15 cellular contexts compared by ENCODE assay signal in the genomic region with DNA sequence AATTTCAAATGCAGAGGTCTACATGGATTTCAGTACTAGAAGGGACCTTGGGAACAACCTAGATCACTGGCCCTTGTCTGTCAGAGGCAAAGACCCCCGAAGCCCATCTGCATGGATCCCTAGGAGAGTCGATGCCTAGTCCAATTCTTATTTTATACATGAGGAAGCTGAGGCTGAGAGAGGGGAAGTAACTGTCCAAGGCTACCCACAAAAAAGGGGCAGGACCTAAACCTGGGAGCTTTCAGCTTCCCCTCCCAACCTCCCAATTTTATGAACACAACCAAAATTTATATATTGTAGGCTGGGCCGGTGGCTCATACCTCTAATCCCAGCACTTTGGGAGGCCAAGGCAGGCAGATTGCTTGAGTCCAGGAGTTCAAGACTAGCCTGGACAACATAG.
DNase-seq lines count a peak whose midpoint lies in the region; ATAC-seq and TF ChIP-seq lines count a peak whose summit lies in the region.
"Had no signal": no experiment of that assay in that cellular context is flagged by ENCODE, and none has a peak within 500 bp of the region (broad histone marks: within the 10 kb centered on the region; RNA-seq: fewer than 3 reads in every experiment).

No MANE protein-coding gene starts in this region.

- H3K36me3 ChIP-seq in endodermal cell (ENCODE audit: control insufficient read depth, insufficient read depth, low read length), result no peaks in the 10 kb centered on the region
- H3K36me3 ChIP-seq: MG63, SJSA1, tibial artery had no signal

- H3K4me1 ChIP-seq in endodermal cell (ENCODE audit: control insufficient read depth, insufficient read depth, low read length), result no peaks in the 10 kb centered on the region
- H3K4me1 ChIP-seq: tibial artery had no signal

- no peak overlapping the region for H3K27ac ChIP-seq in endodermal cell (ENCODE audit: low read depth, low read length)
- H3K27ac ChIP-seq: SJSA1, tibial artery had no signal

- no peak overlapping the region for H3K4me3 ChIP-seq in endodermal cell (ENCODE audit: low read length)
- H3K4me3 ChIP-seq: MG63, mucosa of descending colon, SJSA1, tibial artery had no signal

- H3K27ac Mint-ChIP-seq in activated naive CD4-positive, alpha-beta T cell treated with anti-CD3 and anti-CD28 coated beads, Interleukin-2, amount 50 U/mL, for 72 hours, result peak overlapping the region; percentile 37 to 89
- peak overlapping the region; percentile 91 for H3K27ac Mint-ChIP-seq in stimulated activated effector memory CD8-positive, alpha-beta T cell treated with anti-CD3 and anti-CD28 coated beads, Interleukin-12 subunit alpha, Interleukin-12 subunit beta, amount 100 ng/mL, for 72 hours
- no peak overlapping the region for H3K27ac Mint-ChIP-seq in endodermal cell

- no peaks in the 10 kb centered on the region for H3K27me3 Mint-ChIP-seq in endodermal cell (ENCODE audit: insufficient read depth)

- H3K9me3 ChIP-seq in endodermal cell (ENCODE audit: control insufficient read depth, low read length), result no peaks in the 10 kb centered on the region
- H3K9me3 ChIP-seq: MG63, mucosa of descending colon, SJSA1, tibial artery had no signal

- TF ChIP-seq CTCF in endodermal cell (conservative IDR thresholded peaks at IDR 0.05), result no peak

- H3K9me3 Mint-ChIP-seq in activated naive CD4-positive, alpha-beta T cell treated with anti-CD3 and anti-CD28 coated beads, Interleukin-2, amount 50 U/mL, for 72 hours, result no peaks in the 10 kb centered on the region
- no peaks in the 10 kb centered on the region for H3K9me3 Mint-ChIP-seq in stimulated activated effector memory CD8-positive, alpha-beta T cell treated with anti-CD3 and anti-CD28 coated beads, Interleukin-12 subunit alpha, Interleukin-12 subunit beta, amount 100 ng/mL, for 72 hours
- no peaks in the 10 kb centered on the region for H3K9me3 Mint-ChIP-seq in endodermal cell

- H3K4me1 Mint-ChIP-seq in stimulated activated effector memory CD8-positive, alpha-beta T cell treated with anti-CD3 and anti-CD28 coated beads, Interleukin-12 subunit alpha, Interleukin-12 subunit beta, amount 100 ng/mL, for 72 hours, result peaks cover 80% of the 10 kb centered on the region
- no peaks in the 10 kb centered on the region for H3K4me1 Mint-ChIP-seq in endodermal cell

- WGBS in endodermal cell (ENCODE audit: insufficient coverage in 1 of 2, insufficient read length in 1 of 2), 2 experiments, result 89 to 96% methylated on average over 3 of the region's 3 CpGs

- H3K27me3 ChIP-seq in endodermal cell (ENCODE audit: control insufficient read depth, insufficient read depth, low read length, poor library complexity, severe bottlenecking), result no peaks in the 10 kb centered on the region
- H3K27me3 ChIP-seq: MG63, SJSA1, tibial artery had no signal

- peaks cover 0 to 9% of the 10 kb centered on the region in 2 donors for H3K36me3 Mint-ChIP-seq in activated naive CD4-positive, alpha-beta T cell treated with anti-CD3 and anti-CD28 coated beads, Interleukin-2, amount 50 U/mL, for 72 hours
- H3K36me3 Mint-ChIP-seq in stimulated activated effector memory CD8-positive, alpha-beta T cell treated with anti-CD3 and anti-CD28 coated beads, Interleukin-12 subunit alpha, Interleukin-12 subunit beta, amount 100 ng/mL, for 72 hours, result peaks cover 34% of the 10 kb centered on the region
- H3K36me3 Mint-ChIP-seq in endodermal cell (ENCODE audit: low read depth), result no peaks in the 10 kb centered on the region

- DNase-seq in activated effector memory CD4-positive, alpha-beta T cell treated with anti-CD3 and anti-CD28 coated beads, Interleukin-2, amount 50 U/mL, for 16 hours, result peak; percentile 33
- no peak for DNase-seq in activated effector memory CD4-positive, alpha-beta T cell treated with Interleukin-2 at 50 U/mL for 16 hours
- DNase-seq in NOMO-1 treated with DMSO at 0.1 percent for 48 hours (lab: John Stamatoyannopoulos, UW; ENCODE audit: unreplicated experiment) (peak; percentile 71), endodermal cell (no peak)
- DNase-seq in activated naive CD4-positive, alpha-beta T cell treated with anti-CD3 and anti-CD28 coated beads, Interleukin-2, amount 50 U/mL, for 72 hours (ENCODE audit: low spot score in 2 of 2), result no peak
- DNase-seq in stimulated activated effector memory CD8-positive, alpha-beta T cell treated with anti-CD3 and anti-CD28 coated beads, Interleukin-12 subunit alpha, Interleukin-12 subunit beta, amount 100 ng/mL, for 72 hours (ENCODE audit: low spot score in 2 of 2), result no peak
- DNase-seq: activated CD4-positive, CD25-positive, alpha-beta regulatory T cell; DMS79; foreskin melanocyte; MG63; mucosa of descending colon; tibial artery had no signal

- H3K9ac ChIP-seq in endodermal cell (ENCODE audit: extremely low read depth, low read length, poor library complexity, severe bottlenecking), result no peak overlapping the region

- peak; percentile 6 to 12 for ATAC-seq in activated naive CD4-positive, alpha-beta T cell treated with anti-CD3 and anti-CD28 coated beads, Interleukin-2, amount 50 U/mL, for 72 hours
- ATAC-seq in stimulated activated effector memory CD8-positive, alpha-beta T cell treated with anti-CD3 and anti-CD28 coated beads, Interleukin-12 subunit alpha, Interleukin-12 subunit beta, amount 100 ng/mL, for 72 hours, result no peak
- ATAC-seq in GM18861 (IDR thresholded peaks at IDR 0.05; ENCODE audit: unreplicated experiment), result no peak
- no peak for ATAC-seq in HG02884 (IDR thresholded peaks at IDR 0.05; ENCODE audit: unreplicated experiment)

- peak overlapping the region; percentile 61 for H3K4me3 Mint-ChIP-seq in stimulated activated effector memory CD8-positive, alpha-beta T cell treated with anti-CD3 and anti-CD28 coated beads, Interleukin-12 subunit alpha, Interleukin-12 subunit beta, amount 100 ng/mL, for 72 hours
- no peak overlapping the region for H3K4me3 Mint-ChIP-seq in endodermal cell

Comparison
In these comparisons a context has a peak if more than half of its experiments do, and no peak if none do; other contexts are left out.
1. DNase-seq: peak in activated effector memory CD4-positive, alpha-beta T cell treated with anti-CD3 and anti-CD28 coated beads, Interleukin-2, amount 50 U/mL, for 16 hours (single experiment) and NOMO-1 treated with DMSO at 0.1 percent for 48 hours (single experiment); none in activated effector memory CD4-positive, alpha-beta T cell treated with Interleukin-2 at 50 U/mL for 16 hours (single experiment), activated naive CD4-positive, alpha-beta T cell treated with anti-CD3 and anti-CD28 coated beads, Interleukin-2, amount 50 U/mL, for 72 hours (0 of 2), stimulated activated effector memory CD8-positive, alpha-beta T cell treated with anti-CD3 and anti-CD28 coated beads, Interleukin-12 subunit alpha, Interleukin-12 subunit beta, amount 100 ng/mL, for 72 hours (0 of 2) and endodermal cell (single experiment).
2. ATAC-seq: peak in activated naive CD4-positive, alpha-beta T cell treated with anti-CD3 and anti-CD28 coated beads, Interleukin-2, amount 50 U/mL, for 72 hours (2 of 2); none in stimulated activated effector memory CD8-positive, alpha-beta T cell treated with anti-CD3 and anti-CD28 coated beads, Interleukin-12 subunit alpha, Interleukin-12 subunit beta, amount 100 ng/mL, for 72 hours (single experiment), GM18861 (single experiment) and HG02884 (single experiment).